In genomic region chr11:35779409-35779808, GRCh38 we compare ENCODE assay signal across 27 cellular contexts.
"Had no signal": no experiment of that assay in that cellular context is flagged by ENCODE, and none has a peak within 500 bp of the region (broad histone marks: within the 10 kb centered on the region; RNA-seq: fewer than 3 reads in every experiment).

No MANE protein-coding gene starts in this region.

- H3K4me3 ChIP-seq: coronary artery, dorsolateral prefrontal cortex, esophagus squamous epithelium, gastroesophageal sphincter had no signal

- DNase-seq: activated CD4-positive, alpha-beta memory T cell treated with anti-CD3 and anti-CD28 coated beads, Interleukin-2, amount 10 ng/mL, durations not matched to agents 7 days and 5 days; activated CD4-positive, alpha-beta T cell treated with anti-CD3 and anti-CD28 coated beads for 1 hour; activated CD4-positive, alpha-beta T cell treated with anti-CD3 and anti-CD28 coated beads for 4 hours; activated CD4-positive, alpha-beta T cell treated with anti-CD3 and anti-CD28 coated beads, Interleukin-2, amount 10 ng/mL, durations not matched to agents 7 days and 5 days; activated CD4-positive, alpha-beta T cell treated with anti-CD3 and anti-CD28 coated beads, Interleukin-2, amount 50 U/mL, for 4 hours; activated CD8-positive, alpha-beta memory T cell treated with anti-CD3 and anti-CD28 coated beads, Interleukin-2, amount 50 U/mL, for 48 hours; activated effector memory CD4-positive, alpha-beta T cell treated with Interleukin-2 at 50 U/mL for 16 hours; activated gamma-delta T cell treated with Interleukin-2 at 50 U/mL for 16 hours; activated naive CD4-positive, alpha-beta T cell treated with anti-CD3 and anti-CD28 coated beads, Interleukin-2, amount 50 U/mL, for 16 hours; activated naive CD4-positive, alpha-beta T cell treated with Interleukin-2 at 50 U/mL for 16 hours; activated T-cell treated with anti-CD3 and anti-CD28 coated beads for 4 hours; activated T-cell treated with anti-CD3 and anti-CD28 coated beads, Interleukin-2, amount 50 U/mL, for 24 hours; amniotic stem cell; anterior cingulate cortex; brain microvascular endothelial cell; dorsolateral prefrontal cortex; effector memory CD4-positive, alpha-beta T cell; endodermal cell; erythroblast; esophagus squamous epithelium; foreskin melanocyte; T-helper 2 cell had no signal

- H3K36me3 ChIP-seq: brain microvascular endothelial cell, esophagus squamous epithelium, gastroesophageal sphincter had no signal

- ATAC-seq: activated T-helper 17 cell treated with anti-CD3 and anti-CD28 coated beads, Interleukin-2, amount 50 U/mL, for 72 hours; gastroesophageal sphincter; WTC11 had no signal

- H3K27me3 ChIP-seq: brain microvascular endothelial cell, dorsolateral prefrontal cortex, esophagus squamous epithelium, gastroesophageal sphincter had no signal

- H3K27ac ChIP-seq: brain microvascular endothelial cell, coronary artery, dorsolateral prefrontal cortex, esophagus squamous epithelium, gastroesophageal sphincter, VCaP had no signal
